Comparison of ENCODE assay signal across 24 cellular contexts in genomic region chr5:64285188-64286130, GRCh38.
"Had no signal": no experiment of that assay in that cellular context is flagged by ENCODE, and none has a peak within 500 bp of the region (broad histone marks: within the 10 kb centered on the region; RNA-seq: fewer than 3 reads in every experiment).

No MANE protein-coding gene starts in this region.

- H3K4me1 ChIP-seq: pancreas, right atrium auricular region had no signal

- H3K27me3 ChIP-seq: brain microvascular endothelial cell, heart left ventricle, pancreas, right atrium auricular region had no signal

- H3K9me3 ChIP-seq: pancreas had no signal

- ATAC-seq: activated T-cell treated with anti-CD3 and anti-CD28 coated beads, Interleukin-2, amount 50 U/mL, for 4 hours; activated T-helper 17 cell treated with anti-CD3 and anti-CD28 coated beads, Interleukin-2, amount 50 U/mL, for 72 hours; esophagus mucosa; left ventricle myocardium superior; pancreas; stimulated activated naive CD8-positive, alpha-beta T cell treated with anti-CD3 and anti-CD28 coated beads, Interleukin-15, Interleukin-2, amounts not matched to agents 100 U/mL and 50 U/mL, for 24 hours had no signal

- H3K4me3 Mint-ChIP-seq: activated T-cell treated with anti-CD3 and anti-CD28 coated beads, Interleukin-2, amount 50 U/mL, for 4 hours; activated T-helper 17 cell treated with anti-CD3 and anti-CD28 coated beads, Interleukin-2, amount 50 U/mL, for 72 hours; nephron; type B pancreatic cell had no signal

- H3K36me3 ChIP-seq: brain microvascular endothelial cell, heart left ventricle, pancreas, right atrium auricular region, thoracic aorta had no signal

- H3K4me1 Mint-ChIP-seq: activated T-helper 17 cell treated with anti-CD3 and anti-CD28 coated beads, Interleukin-2, amount 50 U/mL, for 72 hours; nephron had no signal

- H3K4me3 ChIP-seq: heart left ventricle, pancreas, right atrium auricular region, thoracic aorta had no signal

- H3K27ac Mint-ChIP-seq: activated T-helper 17 cell treated with anti-CD3 and anti-CD28 coated beads, Interleukin-2, amount 50 U/mL, for 72 hours; nephron; type B pancreatic cell had no signal

- FAIRE-seq: astrocyte, islet of Langerhans, pancreas had no signal

- H3K36me3 Mint-ChIP-seq: type B pancreatic cell had no signal

- H3K27ac ChIP-seq: brain microvascular endothelial cell, heart left ventricle, pancreas, right atrium auricular region, thoracic aorta had no signal

- H3K27me3 Mint-ChIP-seq: activated T-helper 17 cell treated with anti-CD3 and anti-CD28 coated beads, Interleukin-2, amount 50 U/mL, for 72 hours; type B pancreatic cell had no signal

- DNase-seq: activated CD4-positive, alpha-beta T cell treated with anti-CD3 and anti-CD28 coated beads for 4 hours; activated CD4-positive, alpha-beta T cell treated with anti-CD3 and anti-CD28 coated beads, Interleukin-2, amount 50 U/mL, for 48 hours; activated CD8-positive, alpha-beta memory T cell treated with anti-CD3 and anti-CD28 coated beads, Interleukin-2, amount 50 U/mL, for 48 hours; activated gamma-delta T cell treated with Interleukin-2 at 50 U/mL for 16 hours; activated naive CD4-positive, alpha-beta T cell treated with anti-CD3 and anti-CD28 coated beads, Interleukin-2, amount 50 U/mL, for 16 hours; activated T-cell treated with anti-CD3 and anti-CD28 coated beads, Interleukin-2, amount 50 U/mL, for 4 hours; amniotic stem cell; brain microvascular endothelial cell; caudate nucleus; foreskin fibroblast; heart left ventricle; left ventricle myocardium superior; mammary epithelial cell; stimulated activated CD4-positive, alpha-beta T cell treated with anti-CD3 and anti-CD28 coated beads, Interleukin-2, amount 100 ng/mL, for 48 hours; stimulated activated naive CD8-positive, alpha-beta T cell treated with anti-CD3 and anti-CD28 coated beads, Interleukin-15, Interleukin-2, amounts not matched to agents 100 U/mL and 50 U/mL, for 24 hours had no signal
